Comparison of ENCODE assay signal across 1 cellular context in the genomic region with DNA sequence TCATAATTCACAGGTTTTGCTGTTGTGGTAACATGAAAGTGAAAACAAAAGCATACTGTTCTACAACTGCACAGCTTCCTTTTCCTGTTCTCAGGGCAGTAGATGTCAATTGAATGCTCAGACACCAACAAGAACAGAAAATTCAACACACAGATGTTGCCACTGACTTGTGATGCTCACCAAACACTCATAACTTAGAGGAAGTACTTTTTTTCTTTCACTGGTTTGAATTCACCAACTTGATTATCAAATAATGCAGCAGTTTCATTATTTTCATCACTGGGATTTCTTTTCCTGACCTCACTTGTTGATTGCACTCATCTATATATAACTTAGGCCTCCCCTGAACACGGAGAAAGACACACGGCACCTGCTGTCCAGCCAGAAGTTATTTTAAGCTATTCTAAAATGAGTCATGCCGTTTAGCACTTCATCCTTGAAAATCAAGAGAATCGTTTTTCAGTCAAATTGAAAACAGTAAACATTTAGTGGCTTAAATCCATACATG.
TF ChIP-seq lines count a peak whose summit lies in the region.

No MANE protein-coding gene starts in this region.

TF ChIP-seq in WTC11, 78 proteins besides CTCF, POLR2A, EP300 and RAD21 (continued from another document):
- TF ChIP-seq ATF6 (CRISPR knock-in tag; IDR thresholded peaks at IDR 0.05) = no peak
- TF ChIP-seq, protein P1, sequence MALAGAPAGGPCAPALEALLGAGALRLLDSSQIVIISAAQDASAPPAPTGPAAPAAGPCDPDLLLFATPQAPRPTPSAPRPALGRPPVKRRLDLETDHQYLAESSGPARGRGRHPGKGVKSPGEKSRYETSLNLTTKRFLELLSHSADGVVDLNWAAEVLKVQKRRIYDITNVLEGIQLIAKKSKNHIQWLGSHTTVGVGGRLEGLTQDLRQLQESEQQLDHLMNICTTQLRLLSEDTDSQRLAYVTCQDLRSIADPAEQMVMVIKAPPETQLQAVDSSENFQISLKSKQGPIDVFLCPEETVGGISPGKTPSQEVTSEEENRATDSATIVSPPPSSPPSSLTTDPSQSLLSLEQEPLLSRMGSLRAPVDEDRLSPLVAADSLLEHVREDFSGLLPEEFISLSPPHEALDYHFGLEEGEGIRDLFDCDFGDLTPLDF (CRISPR knock-in tag; IDR thresholded peaks at IDR 0.05) = no peak
- TF ChIP-seq CREB1 (CRISPR knock-in tag; IDR thresholded peaks at IDR 0.05) = no peak
- TF ChIP-seq ZNF425 (CRISPR knock-in tag; conservative IDR thresholded peaks at IDR 0.05) = no peak
- no peak for TF ChIP-seq ELF4 (CRISPR knock-in tag; IDR thresholded peaks at IDR 0.05; ENCODE audit: low read depth)
- TF ChIP-seq E2F4 (CRISPR knock-in tag; IDR thresholded peaks at IDR 0.05; ENCODE audit: borderline replicate concordance, low read depth) = no peak
